In the genomic region with DNA sequence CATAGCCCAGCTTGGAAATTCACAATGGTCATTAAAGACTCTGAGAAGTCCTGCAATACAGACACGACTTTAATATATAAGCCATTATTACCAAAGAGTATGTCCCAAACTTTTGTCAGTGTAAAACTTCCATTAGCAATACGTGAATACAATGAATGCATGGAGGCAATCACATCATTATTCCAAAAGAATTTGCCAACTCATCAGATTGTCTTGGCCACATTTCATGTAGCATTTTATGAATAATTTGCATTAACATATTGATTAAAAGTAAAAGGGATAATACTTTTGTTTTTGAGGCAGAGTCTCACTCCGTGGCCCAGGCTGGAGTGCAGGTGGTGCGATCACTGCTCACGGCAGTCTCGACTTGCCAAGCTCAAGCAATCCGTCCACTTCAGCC, we compare ENCODE assay signal across 8 cellular contexts.
"Had no signal": no experiment of that assay in that cellular context is flagged by ENCODE, and none has a peak within 500 bp of the region (broad histone marks: within the 10 kb centered on the region; RNA-seq: fewer than 3 reads in every experiment).

No MANE protein-coding gene starts in this region.

- H3K36me3 ChIP-seq: HAP-1 had no signal

- H3K27ac ChIP-seq: HL-60 had no signal

- H3K4me3 ChIP-seq: GM23338, HAP-1 had no signal

- H3K27ac Mint-ChIP-seq: GM23338, HFFc6, IgD-negative memory B cell had no signal

- H3K4me3 Mint-ChIP-seq: GM23338, HFFc6, IgD-negative memory B cell had no signal

- ATAC-seq: GM23338, HCT116 had no signal

- DNase-seq: H7, HFFc6, KG1 had no signal

- H3K4me2 ChIP-seq: GM23338 had no signal

- H3K9me3 ChIP-seq: HAP-1 had no signal

- H3K27me3 Mint-ChIP-seq: IgD-negative memory B cell had no signal

- H2AFZ ChIP-seq: GM23338 had no signal

- H3K9me3 Mint-ChIP-seq: GM23338, HFFc6, IgD-negative memory B cell had no signal

- H3K4me1 ChIP-seq: HAP-1 had no signal
